Comparison of ENCODE assay signal across 1 cellular context in the genomic region with DNA sequence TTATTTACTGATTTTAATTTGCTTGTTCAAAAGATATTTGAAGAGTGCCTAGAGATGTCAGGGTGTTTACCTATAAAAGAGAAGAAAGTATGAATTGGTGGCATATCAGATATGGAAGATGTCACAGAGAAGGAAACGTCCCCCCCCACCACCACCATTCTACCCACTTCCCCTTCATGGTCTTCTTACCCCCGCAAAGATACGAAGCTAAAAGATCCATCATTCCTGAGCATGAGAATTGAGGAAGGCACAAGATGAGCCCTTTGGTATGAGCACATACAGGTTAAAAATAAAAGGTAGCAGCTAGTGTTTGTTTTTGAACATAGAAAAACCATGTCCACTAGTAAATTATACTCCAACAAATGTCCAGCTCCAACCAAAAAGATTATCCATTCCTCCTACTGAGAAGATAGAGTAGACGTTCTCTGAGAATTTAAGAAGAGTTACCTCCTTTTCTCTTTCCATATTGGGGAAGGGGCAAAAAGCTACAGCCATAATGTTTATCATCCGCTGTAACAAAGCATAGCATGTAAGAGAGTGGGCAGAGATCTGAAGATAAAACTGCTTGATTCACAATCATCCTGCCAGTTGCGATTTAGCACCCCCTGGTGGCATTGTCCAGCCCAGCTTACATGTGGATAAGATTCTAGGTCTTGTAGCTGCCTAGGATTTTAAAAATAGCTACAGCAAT.
TF ChIP-seq lines count a peak whose summit lies in the region.

No MANE protein-coding gene starts in this region.

TF ChIP-seq in H1, 55 proteins besides CTCF, POLR2A, EP300 and RAD21:
- no peak for TF ChIP-seq ASH2L (IDR thresholded peaks at IDR 0.05; ENCODE audit: low read length)
- no peak for TF ChIP-seq TEAD4 (IDR thresholded peaks at IDR 0.05; ENCODE audit: low read depth, low read length)
- TF ChIP-seq SP2 (IDR thresholded peaks at IDR 0.05; ENCODE audit: low read length), result no peak
- TF ChIP-seq RNF2 (IDR thresholded peaks at IDR 0.05; ENCODE audit: borderline replicate concordance, low read depth, low read length, missing control alignments, poor library complexity, severe bottlenecking), result no peak
- no peak for TF ChIP-seq SP4 (IDR thresholded peaks at IDR 0.05; ENCODE audit: low read length)
- TF ChIP-seq NANOG (IDR thresholded peaks at IDR 0.05; ENCODE audit: insufficient read depth, low read depth, low read length, poor library complexity, severe bottlenecking), result no peak
- TF ChIP-seq BCL11A (IDR thresholded peaks at IDR 0.05; ENCODE audit: low read depth in 2 of 2, low read length in 2 of 2), result no peak
- TF ChIP-seq EGR1 (IDR thresholded peaks at IDR 0.05; ENCODE audit: borderline replicate concordance, low read depth, low read length), result no peak
- no peak for TF ChIP-seq BACH1 (IDR thresholded peaks at IDR 0.05; ENCODE audit: low read length)
- TF ChIP-seq CREB1 (IDR thresholded peaks at IDR 0.05), result no peak
TF ChIP-seq in H1: peak in this region for 0.
